In genomic region chr4:7806724-7807123, GRCh38 we compare ENCODE assay signal across 13 cellular contexts.
A peak's percentile ranks its signal among the peaks of the same experiment; 100 is the strongest.
DNase-seq lines count a peak whose midpoint lies in the region; ATAC-seq and TF ChIP-seq lines count a peak whose summit lies in the region.
"Had no signal": no experiment of that assay in that cellular context is flagged by ENCODE, and none has a peak within 500 bp of the region (broad histone marks: within the 10 kb centered on the region; RNA-seq: fewer than 3 reads in every experiment).

No MANE protein-coding gene starts in this region.

- peaks cover 33% of the 10 kb centered on the region for H3K36me3 ChIP-seq in ACC112 (ENCODE audit: insufficient read depth, low read length)

- H3K4me3 Mint-ChIP-seq in progenitor cell of endocrine pancreas (ENCODE audit: low read depth): no peak overlapping the region
- H3K4me3 Mint-ChIP-seq: central memory CD8-positive, alpha-beta T cell had no signal

- H3K4me1 ChIP-seq in ACC112 (ENCODE audit: control insufficient read depth, insufficient read depth, low read length, unreplicated experiment): peaks cover 44% of the 10 kb centered on the region

- no peak for TF ChIP-seq CTCF in progenitor cell of endocrine pancreas (IDR thresholded peaks at IDR 0.05; ENCODE audit: unreplicated experiment)

- H3K36me3 Mint-ChIP-seq in progenitor cell of endocrine pancreas (ENCODE audit: insufficient read depth): peaks cover 17% of the 10 kb centered on the region

- H3K27ac Mint-ChIP-seq in progenitor cell of endocrine pancreas: peak overlapping the region; percentile 10

- no peak overlapping the region for H3K4me3 ChIP-seq in ACC112 (ENCODE audit: low read depth, low read length)

- peak; percentile 14 for DNase-seq in kidney tubule cell (ENCODE audit: low spot score)
- DNase-seq in progenitor cell of endocrine pancreas (ENCODE audit: low spot score, unreplicated experiment): no peak
- DNase-seq in AG20443 (ENCODE audit: low spot score): no peak
- no peak for DNase-seq in NCI-H524 (lab: John Stamatoyannopoulos, UW)
- DNase-seq: activated T-cell treated with anti-CD3 and anti-CD28 coated beads, Interleukin-2, amount 50 U/mL, for 48 hours; DMS79; NCI-H2081; RPMI8226 had no signal

- no peak overlapping the region for H2AFZ ChIP-seq in ACC112 (ENCODE audit: low read length, unreplicated experiment)

- H3K9me3 Mint-ChIP-seq in progenitor cell of endocrine pancreas (ENCODE audit: low read depth): no peaks in the 10 kb centered on the region
- H3K9me3 Mint-ChIP-seq: central memory CD8-positive, alpha-beta T cell had no signal

- peak overlapping the region; percentile 92 for H3K27ac ChIP-seq in ACC112 (ENCODE audit: low read depth, low read length)
- peak overlapping the region; percentile 44 for H3K27ac ChIP-seq in cingulate gyrus (ENCODE audit: low read depth, low read length)

- no peaks in the 10 kb centered on the region for H3K27me3 Mint-ChIP-seq in progenitor cell of endocrine pancreas
- H3K27me3 Mint-ChIP-seq: central memory CD8-positive, alpha-beta T cell had no signal

- H3K27me3 ChIP-seq in ACC112 (ENCODE audit: insufficient read depth, low read length): no peaks in the 10 kb centered on the region

- peaks cover 45% of the 10 kb centered on the region for H3K4me1 Mint-ChIP-seq in progenitor cell of endocrine pancreas (ENCODE audit: low read depth)

- ATAC-seq in HG03280 (IDR thresholded peaks at IDR 0.05; ENCODE audit: unreplicated experiment) (no peak), GM18505 (IDR thresholded peaks at IDR 0.05; ENCODE audit: unreplicated experiment) (no peak)

- H3K79me2 ChIP-seq in ACC112 (ENCODE audit: control insufficient read depth, insufficient read depth, low read length, unreplicated experiment): peaks cover 22% of the 10 kb centered on the region

- no peak for TF ChIP-seq POLR2A in GM18505 (IDR thresholded peaks at IDR 0.05; ENCODE audit: borderline replicate concordance, extremely low read depth, insufficient read depth, insufficient read length)
